Comparison of ENCODE assay signal across 8 cellular contexts in genomic region chr10:94362360-94363250, GRCh38. TPM values are rescaled to one million over a fixed set of nuclear protein-coding genes. Genes with fewer than 3 reads are reported as not detected.
DNase-seq lines count a peak whose midpoint lies in the region; ATAC-seq and TF ChIP-seq lines count a peak whose summit lies in the region.

TSS of gene NOC3L (minus strand) at chr10:94362939. CDS start at chr10:94362838, 101 bp downstream.

- CTCF ChIA-PET in BJ (lab: Yijun Ruan, JAX), result interaction anchor here (0.7 to 1.7 kb wide), 10 partner anchors 9 to 107 kb away, joined by 3 to 9 read pairs (median 4); partner anchors contain the start of gene TBC1D12

- POLR2A ChIA-PET in BJ (lab: Charles Lee), result no interaction called here

- peak within 1 kb of the TSS; percentile 56 to 67 for H3K9ac ChIP-seq in colonic mucosa (ENCODE audit: low read depth in 2 of 2, low read length in 2 of 2)

- no peaks in the 10 kb centered on the region for H3K9me3 ChIP-seq in colonic mucosa

- intact Hi-C loops in colonic mucosa (cut with DNase I), result loop anchor here (2.0 kb wide), 1 partner anchor 42 kb away; no protein-coding TSS in a partner anchor

- peaks cover 3% of the 10 kb centered on the region for H3K4me1 ChIP-seq in colonic mucosa

- DNase-seq in BJ (ENCODE audit: low read depth) (peak; percentile 70), NCI-H524 (lab: John Stamatoyannopoulos, UW) (peak; percentile 45 to 76), colonic mucosa (peak; percentile 99), kidney tubule cell (ENCODE audit: low spot score) (peak; percentile 96)
- peak; percentile 94 to 96 for DNase-seq in activated CD4-positive, alpha-beta T cell treated with anti-CD3 and anti-CD28 coated beads for 4 hours
- peak; percentile 93 to 98 (median 96) for DNase-seq in stimulated activated CD4-positive, alpha-beta T cell treated with anti-CD3 and anti-CD28 coated beads, Interleukin-1b, Interleukin-23, amount 100 ng/mL, for 24 hours (ENCODE audit: low read depth in 4 of 4, low spot score in 1 of 4)

- TF ChIP-seq POLR2A in GM19193 (IDR thresholded peaks at IDR 0.05; ENCODE audit: extremely low read depth, insufficient read depth, insufficient read length), result peak; percentile 85

- ATAC-seq in HG03439 (IDR thresholded peaks at IDR 0.05; ENCODE audit: unreplicated experiment), result peak; percentile 98

- no peaks in the 10 kb centered on the region for H3K36me3 ChIP-seq in BJ (ENCODE audit: control insufficient read depth, insufficient read depth, low read length)
- H3K36me3 ChIP-seq in colonic mucosa, result no peaks in the 10 kb centered on the region

- peak; percentile 96 for TF ChIP-seq CTCF in BJ (IDR thresholded peaks at IDR 0.05; ENCODE audit: insufficient read depth, low read depth, low read length)
- peak; percentile 88 for TF ChIP-seq CTCF in colonic mucosa (IDR thresholded peaks at IDR 0.05)

- H3K27ac ChIP-seq in colonic mucosa, result peak within 1 kb of the TSS; percentile 26

- H3K4me3 ChIP-seq in BJ (ENCODE audit: low read depth, low read length) (peak within 1 kb of the TSS; percentile 81), colonic mucosa (peak within 1 kb of the TSS; percentile 51)

- peaks cover 3% of the 10 kb centered on the region; the same call in 1 of the 2 replicates for H3K27me3 ChIP-seq in BJ (ENCODE audit: control insufficient read depth, insufficient read depth, low read length)
- no peaks in the 10 kb centered on the region for H3K27me3 ChIP-seq in colonic mucosa

RNA-seq across cellular contexts. Expression of gene NOC3L, which starts in this region (rescaled TPM):
- 5.6 and 12.5 TPM in 2 replicates for polyA plus RNA-seq in BJ (2011; rRNA removed)
- 6.2 and 7.4 TPM in 2 replicates for polyA minus RNA-seq in BJ (2011; rRNA and poly(A)+ RNA removed)
- total RNA-seq in colonic mucosa, result 10 to 100 TPM in 1 of 2 donors, 1 to 10 TPM in 1; 7.9 to 10.3 TPM

Comparison
In these comparisons a context has a peak if more than half of its experiments do, and no peak if none do; other contexts are left out.
1. Peak in every context shown above with its lines: DNase-seq, ATAC-seq, H3K4me3 ChIP-seq and H3K27ac ChIP-seq.